In genomic region chrX:9498236-9498635, GRCh38 we compare ENCODE assay signal across 18 cellular contexts.
"Had no signal": no experiment of that assay in that cellular context is flagged by ENCODE, and none has a peak within 500 bp of the region (broad histone marks: within the 10 kb centered on the region; RNA-seq: fewer than 3 reads in every experiment).

No MANE protein-coding gene starts in this region.

- H3K27me3 ChIP-seq: colonic mucosa, right lobe of liver had no signal

- H3K9me3 Mint-ChIP-seq: activated B cell treated with CpG ODN at 0.5 μM for 24 hours; activated CD4-positive, alpha-beta T cell treated with anti-CD3 and anti-CD28 coated beads, Interleukin-2, amount 10 ng/mL, durations not matched to agents 24 days and 14 days; activated naive CD8-positive, alpha-beta T cell treated with anti-CD3 and anti-CD28 coated beads, Interleukin-2, amount 10 ng/mL, durations not matched to agents 7 days and 5 days had no signal

- H3K27me3 Mint-ChIP-seq: activated B cell treated with CpG ODN at 0.5 μM for 24 hours; activated CD4-positive, alpha-beta T cell treated with anti-CD3 and anti-CD28 coated beads, Interleukin-2, amount 10 ng/mL, durations not matched to agents 24 days and 14 days; activated naive CD8-positive, alpha-beta T cell treated with anti-CD3 and anti-CD28 coated beads, Interleukin-2, amount 10 ng/mL, durations not matched to agents 7 days and 5 days; T-helper 17 cell had no signal

- H3K27ac ChIP-seq: colonic mucosa, right lobe of liver had no signal

- H3K27ac Mint-ChIP-seq: activated B cell treated with CpG ODN at 0.5 μM for 24 hours; activated CD4-positive, alpha-beta T cell treated with anti-CD3 and anti-CD28 coated beads, Interleukin-2, amount 10 ng/mL, durations not matched to agents 24 days and 14 days; activated CD8-positive, alpha-beta T cell treated with anti-CD3 and anti-CD28 coated beads, Interleukin-2, amount 10 ng/mL, durations not matched to agents 7 days and 5 days; activated naive CD8-positive, alpha-beta T cell treated with anti-CD3 and anti-CD28 coated beads, Interleukin-2, amount 10 ng/mL, durations not matched to agents 7 days and 5 days; activated T-cell treated with anti-CD3 and anti-CD28 coated beads, Interleukin-2, amount 50 U/mL, for 72 hours; nephron; T-helper 17 cell had no signal

- H3K4me3 ChIP-seq: colonic mucosa, right lobe of liver had no signal

- DNase-seq: activated B cell treated with CpG ODN at 0.5 μM for 24 hours; activated CD4-positive, alpha-beta T cell treated with anti-CD3 and anti-CD28 coated beads, Interleukin-2, amount 10 ng/mL, durations not matched to agents 24 days and 14 days; activated CD8-positive, alpha-beta memory T cell treated with anti-CD3 and anti-CD28 coated beads, Interleukin-2, amount 50 U/mL, for 4 hours; activated CD8-positive, alpha-beta T cell treated with anti-CD3 and anti-CD28 coated beads, Interleukin-2, amount 10 ng/mL, durations not matched to agents 7 days and 5 days; activated gamma-delta T cell treated with Interleukin-2 at 50 U/mL for 16 hours; activated naive CD8-positive, alpha-beta T cell treated with anti-CD3 and anti-CD28 coated beads, Interleukin-2, amount 10 ng/mL, durations not matched to agents 7 days and 5 days; activated T-cell treated with anti-CD3 and anti-CD28 coated beads, Interleukin-2, amount 50 U/mL, for 72 hours; aorta; caudate nucleus; colonic mucosa; effector CD4-positive, alpha-beta T cell; foreskin fibroblast; mesendoderm; right lobe of liver; stimulated activated naive CD8-positive, alpha-beta T cell treated with anti-CD3 and anti-CD28 coated beads, Interleukin-15, Interleukin-2, amounts not matched to agents 100 U/mL and 50 U/mL, for 24 hours; T-helper 17 cell; trophoblast cell had no signal

- H3K9me3 ChIP-seq: colonic mucosa, right lobe of liver had no signal

- H3K4me1 ChIP-seq: colonic mucosa, right lobe of liver had no signal

- H3K36me3 ChIP-seq: colonic mucosa, right lobe of liver had no signal

- H3K4me3 Mint-ChIP-seq: activated B cell treated with CpG ODN at 0.5 μM for 24 hours; activated CD4-positive, alpha-beta T cell treated with anti-CD3 and anti-CD28 coated beads, Interleukin-2, amount 10 ng/mL, durations not matched to agents 24 days and 14 days; activated CD8-positive, alpha-beta T cell treated with anti-CD3 and anti-CD28 coated beads, Interleukin-2, amount 10 ng/mL, durations not matched to agents 7 days and 5 days; activated naive CD8-positive, alpha-beta T cell treated with anti-CD3 and anti-CD28 coated beads, Interleukin-2, amount 10 ng/mL, durations not matched to agents 7 days and 5 days; activated T-cell treated with anti-CD3 and anti-CD28 coated beads, Interleukin-2, amount 50 U/mL, for 72 hours; nephron; T-helper 17 cell had no signal
